Comparison of ENCODE assay signal across 4 cellular contexts in the genomic region with DNA sequence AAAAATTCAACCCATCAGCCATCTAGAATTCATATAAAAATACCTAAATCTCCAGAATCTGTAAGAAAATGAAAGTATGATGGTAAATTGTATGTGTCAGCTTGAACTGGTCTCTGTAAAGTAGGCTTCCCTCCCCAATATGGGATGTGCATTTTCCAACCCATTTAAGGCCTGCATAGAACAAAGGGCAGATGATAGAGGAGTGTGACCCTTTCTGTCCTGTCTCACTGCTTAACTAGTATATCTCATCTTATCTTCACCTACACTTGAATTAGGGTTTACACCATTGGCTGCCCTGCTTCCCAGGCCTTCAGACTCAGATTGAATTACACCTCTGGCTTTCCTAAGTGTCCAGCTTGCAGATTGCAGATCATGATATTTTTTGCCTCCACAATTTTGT. TPM values are rescaled to one million over a fixed set of nuclear protein-coding genes. Genes with fewer than 3 reads are reported as not detected.
"Had no signal": no experiment of that assay in that cellular context is flagged by ENCODE, and none has a peak within 500 bp of the region (broad histone marks: within the 10 kb centered on the region; RNA-seq: fewer than 3 reads in every experiment).

No MANE protein-coding gene starts in this region.

RNA-seq across cellular contexts. Expression of gene TRIM77, which starts 40.7 kb away (rescaled TPM):
- total RNA-seq: LHCN-M2, M059J, MCF 10A, NCI-H460 had no signal

RNA-seq across cellular contexts. Expression of gene TRIM49, which starts 57.6 kb away (rescaled TPM):
- total RNA-seq: LHCN-M2, M059J, MCF 10A, NCI-H460 had no signal
